Comparison of ENCODE assay signal across 1 cellular context in the genomic region with DNA sequence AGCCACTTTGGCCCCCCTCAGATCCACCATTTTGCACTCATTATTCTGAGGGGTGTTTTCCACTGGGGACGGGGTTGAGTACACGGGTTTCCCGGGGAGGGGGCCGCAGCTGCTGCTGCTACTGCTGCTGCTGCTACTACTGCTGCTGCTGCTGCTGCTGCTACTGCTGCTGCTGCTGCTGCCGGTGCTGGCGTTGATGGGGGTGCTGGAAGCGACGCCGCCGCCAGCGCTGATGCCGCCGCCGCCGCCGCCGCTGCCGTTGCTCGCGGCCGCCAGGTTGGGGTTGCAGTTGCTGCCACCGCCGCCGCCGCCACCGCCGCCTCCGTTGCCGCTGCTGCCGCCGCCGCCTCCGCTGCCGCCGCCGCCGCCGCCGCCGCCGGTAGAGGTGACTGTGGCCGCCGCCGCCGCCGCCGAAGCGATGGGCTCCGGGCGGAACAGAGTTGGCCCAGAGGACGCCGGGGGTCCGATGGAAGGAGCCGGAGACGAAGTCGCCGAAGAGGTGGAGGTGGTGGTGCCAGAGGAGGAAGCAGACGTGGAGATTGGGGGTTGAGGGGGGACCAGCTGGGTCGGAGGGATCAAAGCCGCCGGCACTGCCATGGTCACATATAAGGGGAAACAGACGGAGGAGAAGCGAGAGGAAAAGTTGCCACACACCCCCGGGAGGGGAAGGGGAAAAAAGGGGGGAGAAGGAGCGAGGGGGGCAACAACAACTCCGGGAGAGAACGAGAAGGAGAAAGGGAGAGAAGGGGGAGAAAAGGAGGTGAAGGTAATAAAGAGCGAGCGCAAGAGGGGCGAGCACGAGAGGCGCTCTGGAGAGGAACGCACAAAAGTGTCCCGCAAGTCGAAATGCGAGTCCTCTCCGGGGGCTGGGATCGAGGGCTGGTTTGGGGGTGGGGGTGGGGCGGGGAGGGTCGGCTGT.
TF ChIP-seq lines count a peak whose summit lies in the region.

No MANE protein-coding gene starts in this region.

TF ChIP-seq in HEK293, 187 proteins besides CTCF, POLR2A, EP300 and RAD21 (continued from another document and continues in another):
- TF ChIP-seq, protein P1, sequence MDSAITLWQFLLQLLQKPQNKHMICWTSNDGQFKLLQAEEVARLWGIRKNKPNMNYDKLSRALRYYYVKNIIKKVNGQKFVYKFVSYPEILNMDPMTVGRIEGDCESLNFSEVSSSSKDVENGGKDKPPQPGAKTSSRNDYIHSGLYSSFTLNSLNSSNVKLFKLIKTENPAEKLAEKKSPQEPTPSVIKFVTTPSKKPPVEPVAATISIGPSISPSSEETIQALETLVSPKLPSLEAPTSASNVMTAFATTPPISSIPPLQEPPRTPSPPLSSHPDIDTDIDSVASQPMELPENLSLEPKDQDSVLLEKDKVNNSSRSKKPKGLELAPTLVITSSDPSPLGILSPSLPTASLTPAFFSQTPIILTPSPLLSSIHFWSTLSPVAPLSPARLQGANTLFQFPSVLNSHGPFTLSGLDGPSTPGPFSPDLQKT (IDR thresholded peaks at IDR 0.05; ENCODE audit: borderline replicate concordance, low read depth, low read length) = no peak
- TF ChIP-seq ZNF416 (tag by site-specific recombination; IDR thresholded peaks at IDR 0.05) = no peak
- peak; percentile 96 for TF ChIP-seq OSR2 (tag by site-specific recombination; IDR thresholded peaks at IDR 0.05)
- no peak for TF ChIP-seq SETDB1 (IDR thresholded peaks at IDR 0.05; ENCODE audit: insufficient read length, low read length)
- no peak for TF ChIP-seq ZNF24 (tag by site-specific recombination; IDR thresholded peaks at IDR 0.05)
- no peak for TF ChIP-seq ZNF311 (tag by site-specific recombination; IDR thresholded peaks at IDR 0.05; ENCODE audit: borderline replicate concordance)
- TF ChIP-seq WT1 (tag by site-specific recombination; IDR thresholded peaks at IDR 0.05) = no peak
- TF ChIP-seq, protein P2, sequence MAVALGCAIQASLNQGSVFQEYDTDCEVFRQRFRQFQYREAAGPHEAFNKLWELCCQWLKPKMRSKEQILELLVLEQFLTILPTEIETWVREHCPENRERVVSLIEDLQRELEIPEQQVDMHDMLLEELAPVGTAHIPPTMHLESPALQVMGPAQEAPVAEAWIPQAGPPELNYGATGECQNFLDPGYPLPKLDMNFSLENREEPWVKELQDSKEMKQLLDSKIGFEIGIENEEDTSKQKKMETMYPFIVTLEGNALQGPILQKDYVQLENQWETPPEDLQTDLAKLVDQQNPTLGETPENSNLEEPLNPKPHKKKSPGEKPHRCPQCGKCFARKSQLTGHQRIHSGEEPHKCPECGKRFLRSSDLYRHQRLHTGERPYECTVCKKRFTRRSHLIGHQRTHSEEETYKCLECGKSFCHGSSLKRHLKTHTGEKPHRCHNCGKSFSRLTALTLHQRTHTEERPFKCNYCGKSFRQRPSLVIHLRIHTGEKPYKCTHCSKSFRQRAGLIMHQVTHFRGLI (tag by site-specific recombination; IDR thresholded peaks at IDR 0.05) = no peak
- TF ChIP-seq ZNF426 (tag by site-specific recombination; IDR thresholded peaks at IDR 0.05) = no peak
- TF ChIP-seq, protein P3, sequence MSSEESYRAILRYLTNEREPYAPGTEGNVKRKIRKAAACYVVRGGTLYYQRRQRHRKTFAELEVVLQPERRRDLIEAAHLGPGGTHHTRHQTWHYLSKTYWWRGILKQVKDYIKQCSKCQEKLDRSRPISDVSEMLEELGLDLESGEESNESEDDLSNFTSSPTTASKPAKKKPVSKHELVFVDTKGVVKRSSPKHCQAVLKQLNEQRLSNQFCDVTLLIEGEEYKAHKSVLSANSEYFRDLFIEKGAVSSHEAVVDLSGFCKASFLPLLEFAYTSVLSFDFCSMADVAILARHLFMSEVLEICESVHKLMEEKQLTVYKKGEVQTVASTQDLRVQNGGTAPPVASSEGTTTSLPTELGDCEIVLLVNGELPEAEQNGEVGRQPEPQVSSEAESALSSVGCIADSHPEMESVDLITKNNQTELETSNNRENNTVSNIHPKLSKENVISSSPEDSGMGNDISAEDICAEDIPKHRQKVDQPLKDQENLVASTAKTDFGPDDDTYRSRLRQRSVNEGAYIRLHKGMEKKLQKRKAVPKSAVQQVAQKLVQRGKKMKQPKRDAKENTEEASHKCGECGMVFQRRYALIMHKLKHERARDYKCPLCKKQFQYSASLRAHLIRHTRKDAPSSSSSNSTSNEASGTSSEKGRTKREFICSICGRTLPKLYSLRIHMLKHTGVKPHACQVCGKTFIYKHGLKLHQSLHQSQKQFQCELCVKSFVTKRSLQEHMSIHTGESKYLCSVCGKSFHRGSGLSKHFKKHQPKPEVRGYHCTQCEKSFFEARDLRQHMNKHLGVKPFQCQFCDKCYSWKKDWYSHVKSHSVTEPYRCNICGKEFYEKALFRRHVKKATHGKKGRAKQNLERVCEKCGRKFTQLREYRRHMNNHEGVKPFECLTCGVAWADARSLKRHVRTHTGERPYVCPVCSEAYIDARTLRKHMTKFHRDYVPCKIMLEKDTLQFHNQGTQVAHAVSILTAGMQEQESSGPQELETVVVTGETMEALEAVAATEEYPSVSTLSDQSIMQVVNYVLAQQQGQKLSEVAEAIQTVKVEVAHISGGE (tag by site-specific recombination; conservative IDR thresholded peaks at IDR 0.05; ENCODE audit: low read depth) = no peak
- TF ChIP-seq, protein P4, sequence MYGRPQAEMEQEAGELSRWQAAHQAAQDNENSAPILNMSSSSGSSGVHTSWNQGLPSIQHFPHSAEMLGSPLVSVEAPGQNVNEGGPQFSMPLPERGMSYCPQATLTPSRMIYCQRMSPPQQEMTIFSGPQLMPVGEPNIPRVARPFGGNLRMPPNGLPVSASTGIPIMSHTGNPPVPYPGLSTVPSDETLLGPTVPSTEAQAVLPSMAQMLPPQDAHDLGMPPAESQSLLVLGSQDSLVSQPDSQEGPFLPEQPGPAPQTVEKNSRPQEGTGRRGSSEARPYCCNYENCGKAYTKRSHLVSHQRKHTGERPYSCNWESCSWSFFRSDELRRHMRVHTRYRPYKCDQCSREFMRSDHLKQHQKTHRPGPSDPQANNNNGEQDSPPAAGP (tag by site-specific recombination; IDR thresholded peaks at IDR 0.05) = no peak
- TF ChIP-seq ZFP41 (tag by site-specific recombination; IDR thresholded peaks at IDR 0.05; ENCODE audit: borderline replicate concordance) = no peak
- TF ChIP-seq ZNF548 (tag by site-specific recombination; IDR thresholded peaks at IDR 0.05) = no peak
- no peak for TF ChIP-seq ZNF654 (tag by site-specific recombination; IDR thresholded peaks at IDR 0.05; ENCODE audit: low read depth)
- TF ChIP-seq ZNF335 (tag by site-specific recombination; conservative IDR thresholded peaks at IDR 0.05) = peak; percentile 98
- TF ChIP-seq ZNF366 (tag by site-specific recombination; conservative IDR thresholded peaks at IDR 0.05) = no peak; the same call in 1 of the 2 replicates
- TF ChIP-seq HOXA7 (CRISPR knock-in tag; IDR thresholded peaks at IDR 0.05; ENCODE audit: borderline replicate concordance) = no peak
- TF ChIP-seq, protein P5, sequence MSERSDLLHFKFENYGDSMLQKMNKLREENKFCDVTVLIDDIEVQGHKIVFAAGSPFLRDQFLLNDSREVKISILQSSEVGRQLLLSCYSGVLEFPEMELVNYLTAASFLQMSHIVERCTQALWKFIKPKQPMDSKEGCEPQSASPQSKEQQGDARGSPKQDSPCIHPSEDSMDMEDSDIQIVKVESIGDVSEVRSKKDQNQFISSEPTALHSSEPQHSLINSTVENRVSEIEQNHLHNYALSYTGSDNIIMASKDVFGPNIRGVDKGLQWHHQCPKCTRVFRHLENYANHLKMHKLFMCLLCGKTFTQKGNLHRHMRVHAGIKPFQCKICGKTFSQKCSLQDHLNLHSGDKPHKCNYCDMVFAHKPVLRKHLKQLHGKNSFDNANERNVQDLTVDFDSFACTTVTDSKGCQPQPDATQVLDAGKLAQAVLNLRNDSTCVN (tag by site-specific recombination; optimal IDR thresholded peaks at IDR 0.05) = peak; percentile 62
- TF ChIP-seq, protein P6, sequence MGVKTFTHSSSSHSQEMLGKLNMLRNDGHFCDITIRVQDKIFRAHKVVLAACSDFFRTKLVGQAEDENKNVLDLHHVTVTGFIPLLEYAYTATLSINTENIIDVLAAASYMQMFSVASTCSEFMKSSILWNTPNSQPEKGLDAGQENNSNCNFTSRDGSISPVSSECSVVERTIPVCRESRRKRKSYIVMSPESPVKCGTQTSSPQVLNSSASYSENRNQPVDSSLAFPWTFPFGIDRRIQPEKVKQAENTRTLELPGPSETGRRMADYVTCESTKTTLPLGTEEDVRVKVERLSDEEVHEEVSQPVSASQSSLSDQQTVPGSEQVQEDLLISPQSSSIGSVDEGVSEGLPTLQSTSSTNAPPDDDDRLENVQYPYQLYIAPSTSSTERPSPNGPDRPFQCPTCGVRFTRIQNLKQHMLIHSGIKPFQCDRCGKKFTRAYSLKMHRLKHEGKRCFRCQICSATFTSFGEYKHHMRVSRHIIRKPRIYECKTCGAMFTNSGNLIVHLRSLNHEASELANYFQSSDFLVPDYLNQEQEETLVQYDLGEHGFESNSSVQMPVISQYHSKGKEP (tag by site-specific recombination; IDR thresholded peaks at IDR 0.05) = peak; percentile 80
- TF ChIP-seq ZNF501 (tag by site-specific recombination; IDR thresholded peaks at IDR 0.05) = peak; percentile 19; the same call in 1 of the 2 replicates
- no peak for TF ChIP-seq ZNF600 (tag by site-specific recombination; IDR thresholded peaks at IDR 0.05)
- TF ChIP-seq, protein P7, sequence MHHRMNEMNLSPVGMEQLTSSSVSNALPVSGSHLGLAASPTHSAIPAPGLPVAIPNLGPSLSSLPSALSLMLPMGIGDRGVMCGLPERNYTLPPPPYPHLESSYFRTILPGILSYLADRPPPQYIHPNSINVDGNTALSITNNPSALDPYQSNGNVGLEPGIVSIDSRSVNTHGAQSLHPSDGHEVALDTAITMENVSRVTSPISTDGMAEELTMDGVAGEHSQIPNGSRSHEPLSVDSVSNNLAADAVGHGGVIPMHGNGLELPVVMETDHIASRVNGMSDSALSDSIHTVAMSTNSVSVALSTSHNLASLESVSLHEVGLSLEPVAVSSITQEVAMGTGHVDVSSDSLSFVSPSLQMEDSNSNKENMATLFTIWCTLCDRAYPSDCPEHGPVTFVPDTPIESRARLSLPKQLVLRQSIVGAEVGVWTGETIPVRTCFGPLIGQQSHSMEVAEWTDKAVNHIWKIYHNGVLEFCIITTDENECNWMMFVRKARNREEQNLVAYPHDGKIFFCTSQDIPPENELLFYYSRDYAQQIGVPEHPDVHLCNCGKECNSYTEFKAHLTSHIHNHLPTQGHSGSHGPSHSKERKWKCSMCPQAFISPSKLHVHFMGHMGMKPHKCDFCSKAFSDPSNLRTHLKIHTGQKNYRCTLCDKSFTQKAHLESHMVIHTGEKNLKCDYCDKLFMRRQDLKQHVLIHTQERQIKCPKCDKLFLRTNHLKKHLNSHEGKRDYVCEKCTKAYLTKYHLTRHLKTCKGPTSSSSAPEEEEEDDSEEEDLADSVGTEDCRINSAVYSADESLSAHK (tag by site-specific recombination; IDR thresholded peaks at IDR 0.05) = no peak
- TF ChIP-seq ZNF658 (tag by site-specific recombination; IDR thresholded peaks at IDR 0.05) = no peak
- TF ChIP-seq ZNF76 (tag by site-specific recombination; IDR thresholded peaks at IDR 0.05; ENCODE audit: borderline replicate concordance, low read depth) = no peak
- TF ChIP-seq ZNF549 (tag by site-specific recombination; IDR thresholded peaks at IDR 0.05) = no peak
- no peak for TF ChIP-seq ZNF626 (tag by site-specific recombination; IDR thresholded peaks at IDR 0.05)
- TF ChIP-seq ZNF175 (tag by site-specific recombination; IDR thresholded peaks at IDR 0.05) = no peak
- no peak for TF ChIP-seq MEIS1 (CRISPR knock-in tag; IDR thresholded peaks at IDR 0.05; ENCODE audit: borderline replicate concordance)
- TF ChIP-seq TRIM28 (IDR thresholded peaks at IDR 0.05; ENCODE audit: borderline replicate concordance, low read length) = no peak
- TF ChIP-seq ZFP3 (tag by site-specific recombination; IDR thresholded peaks at IDR 0.05; ENCODE audit: low read depth) = no peak
- TF ChIP-seq, protein P8, sequence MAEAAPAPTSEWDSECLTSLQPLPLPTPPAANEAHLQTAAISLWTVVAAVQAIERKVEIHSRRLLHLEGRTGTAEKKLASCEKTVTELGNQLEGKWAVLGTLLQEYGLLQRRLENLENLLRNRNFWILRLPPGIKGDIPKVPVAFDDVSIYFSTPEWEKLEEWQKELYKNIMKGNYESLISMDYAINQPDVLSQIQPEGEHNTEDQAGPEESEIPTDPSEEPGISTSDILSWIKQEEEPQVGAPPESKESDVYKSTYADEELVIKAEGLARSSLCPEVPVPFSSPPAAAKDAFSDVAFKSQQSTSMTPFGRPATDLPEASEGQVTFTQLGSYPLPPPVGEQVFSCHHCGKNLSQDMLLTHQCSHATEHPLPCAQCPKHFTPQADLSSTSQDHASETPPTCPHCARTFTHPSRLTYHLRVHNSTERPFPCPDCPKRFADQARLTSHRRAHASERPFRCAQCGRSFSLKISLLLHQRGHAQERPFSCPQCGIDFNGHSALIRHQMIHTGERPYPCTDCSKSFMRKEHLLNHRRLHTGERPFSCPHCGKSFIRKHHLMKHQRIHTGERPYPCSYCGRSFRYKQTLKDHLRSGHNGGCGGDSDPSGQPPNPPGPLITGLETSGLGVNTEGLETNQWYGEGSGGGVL (tag by site-specific recombination; IDR thresholded peaks at IDR 0.05) = peak; percentile 79
- TF ChIP-seq SALL2 (tag by site-specific recombination; IDR thresholded peaks at IDR 0.05; ENCODE audit: borderline replicate concordance) = no peak
- peak; percentile 26; the same call in 1 of the 2 replicates for TF ChIP-seq ZNF223 (tag by site-specific recombination; IDR thresholded peaks at IDR 0.05)
- TF ChIP-seq, protein P9, sequence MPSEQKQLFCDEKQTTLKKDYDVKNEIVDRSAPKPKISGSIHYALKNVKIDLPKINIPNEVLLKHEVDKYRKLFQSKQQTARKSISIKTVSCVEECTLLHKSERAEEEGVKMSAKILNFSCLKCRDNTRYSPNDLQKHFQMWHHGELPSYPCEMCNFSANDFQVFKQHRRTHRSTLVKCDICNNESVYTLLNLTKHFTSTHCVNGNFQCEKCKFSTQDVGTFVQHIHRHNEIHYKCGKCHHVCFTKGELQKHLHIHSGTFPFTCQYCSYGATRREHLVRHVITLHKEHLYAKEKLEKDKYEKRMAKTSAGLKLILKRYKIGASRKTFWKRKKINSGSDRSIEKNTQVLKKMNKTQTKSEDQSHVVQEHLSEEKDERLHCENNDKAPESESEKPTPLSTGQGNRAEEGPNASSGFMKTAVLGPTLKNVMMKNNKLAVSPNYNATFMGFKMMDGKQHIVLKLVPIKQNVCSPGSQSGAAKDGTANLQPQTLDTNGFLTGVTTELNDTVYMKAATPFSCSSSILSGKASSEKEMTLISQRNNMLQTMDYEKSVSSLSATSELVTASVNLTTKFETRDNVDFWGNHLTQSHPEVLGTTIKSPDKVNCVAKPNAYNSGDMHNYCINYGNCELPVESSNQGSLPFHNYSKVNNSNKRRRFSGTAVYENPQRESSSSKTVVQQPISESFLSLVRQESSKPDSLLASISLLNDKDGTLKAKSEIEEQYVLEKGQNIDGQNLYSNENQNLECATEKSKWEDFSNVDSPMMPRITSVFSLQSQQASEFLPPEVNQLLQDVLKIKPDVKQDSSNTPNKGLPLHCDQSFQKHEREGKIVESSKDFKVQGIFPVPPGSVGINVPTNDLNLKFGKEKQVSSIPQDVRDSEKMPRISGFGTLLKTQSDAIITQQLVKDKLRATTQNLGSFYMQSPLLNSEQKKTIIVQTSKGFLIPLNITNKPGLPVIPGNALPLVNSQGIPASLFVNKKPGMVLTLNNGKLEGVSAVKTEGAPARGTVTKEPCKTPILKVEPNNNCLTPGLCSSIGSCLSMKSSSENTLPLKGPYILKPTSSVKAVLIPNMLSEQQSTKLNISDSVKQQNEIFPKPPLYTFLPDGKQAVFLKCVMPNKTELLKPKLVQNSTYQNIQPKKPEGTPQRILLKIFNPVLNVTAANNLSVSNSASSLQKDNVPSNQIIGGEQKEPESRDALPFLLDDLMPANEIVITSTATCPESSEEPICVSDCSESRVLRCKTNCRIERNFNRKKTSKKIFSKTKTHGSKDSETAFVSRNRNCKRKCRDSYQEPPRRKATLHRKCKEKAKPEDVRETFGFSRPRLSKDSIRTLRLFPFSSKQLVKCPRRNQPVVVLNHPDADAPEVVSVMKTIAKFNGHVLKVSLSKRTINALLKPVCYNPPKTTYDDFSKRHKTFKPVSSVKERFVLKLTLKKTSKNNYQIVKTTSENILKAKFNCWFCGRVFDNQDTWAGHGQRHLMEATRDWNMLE (tag by site-specific recombination; conservative IDR thresholded peaks at IDR 0.05; ENCODE audit: low read depth) = no peak
